8 cellular contexts compared by ENCODE assay signal in the genomic region with DNA sequence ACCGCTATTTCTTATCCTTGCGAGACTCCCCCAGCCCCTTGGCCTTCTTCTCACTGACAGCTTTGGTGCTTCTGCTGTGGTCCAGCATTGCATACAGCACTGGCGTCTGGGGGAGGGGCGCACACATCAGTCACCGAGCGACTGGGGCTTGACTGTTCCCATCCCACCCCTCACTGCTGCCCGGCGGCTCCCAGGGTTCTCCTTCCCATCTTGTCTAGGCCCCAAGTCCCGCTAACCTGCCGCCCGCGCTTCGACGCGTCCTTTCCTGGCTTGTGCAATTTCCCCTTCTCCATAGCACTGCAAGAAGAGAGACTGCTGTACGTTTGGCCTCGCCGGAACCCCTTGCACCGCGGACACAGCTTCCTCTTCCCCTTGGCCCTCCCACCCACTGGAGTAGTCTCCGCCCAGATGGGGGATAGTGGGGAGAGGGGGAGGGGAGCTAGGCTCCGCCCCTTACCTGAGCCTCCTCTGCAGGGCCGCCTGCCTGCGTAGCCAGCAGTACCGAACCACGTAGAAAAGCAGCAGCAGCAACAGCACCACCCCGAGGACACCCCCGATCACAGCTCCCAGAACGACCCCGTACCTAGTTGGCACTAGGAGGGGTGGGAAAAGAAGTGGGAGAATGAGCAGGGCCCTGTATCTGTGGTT.
A peak's percentile ranks its signal among the peaks of the same experiment; 100 is the strongest.
DNase-seq lines count a peak whose midpoint lies in the region; ATAC-seq lines count a peak whose summit lies in the region.

No MANE protein-coding gene starts in this region.

- peak; percentile 88 for DNase-seq in DMS153 (lab: John Stamatoyannopoulos, UW)
- peak; percentile 89 for DNase-seq in NCI-H1436 (lab: John Stamatoyannopoulos, UW)
- DNase-seq in activated CD4-positive, CD25-positive, alpha-beta regulatory T cell treated with anti-CD3 and anti-CD28 coated beads, Interleukin-2, amount 50 U/mL, for 16 hours (ENCODE audit: low read depth, low spot score): peak; percentile 68
- DNase-seq in cerebellar cortex (ENCODE audit: low spot score): peak; percentile 88
- peak; percentile 29 for DNase-seq in kidney glomerular epithelial cell (lab: John Stamatoyannopoulos, UW)
- DNase-seq in stimulated activated CD4-positive, alpha-beta T cell treated with anti-CD3 and anti-CD28 coated beads, Interleukin-15, amount 100 ng/mL, for 48 hours (ENCODE audit: low read depth in 2 of 2): peak; percentile 74 to 82
- DNase-seq in HCEC 1CT: no peak

- ATAC-seq in GM21786 (IDR thresholded peaks at IDR 0.05; ENCODE audit: unreplicated experiment): peak; percentile 73
